ENCODE assay signal across 29 cellular contexts in genomic region chrX:101787934-101788333, GRCh38.
"Had no signal": no experiment of that assay in that cellular context is flagged by ENCODE, and none has a peak within 500 bp of the region (broad histone marks: within the 10 kb centered on the region; RNA-seq: fewer than 3 reads in every experiment).

No MANE protein-coding gene starts in this region.

- H3K9me3 ChIP-seq: adrenal gland, colonic mucosa, Peyer's patch had no signal

- H3K36me3 ChIP-seq: adrenal gland, colonic mucosa, Peyer's patch had no signal

- H3K4me1 ChIP-seq: adrenal gland, colonic mucosa, Peyer's patch had no signal

- H3K27me3 ChIP-seq: colonic mucosa, Peyer's patch had no signal

- H3K4me3 ChIP-seq: adrenal gland, colonic mucosa, Peyer's patch, SK-N-MC had no signal

- H3K36me3 Mint-ChIP-seq: activated naive CD4-positive, alpha-beta T cell treated with anti-CD3 and anti-CD28 coated beads, Interleukin-2, amount 50 U/mL, for 72 hours; brain; WTC11 had no signal

- DNase-seq: activated CD4-positive, alpha-beta T cell treated with anti-CD3 and anti-CD28 coated beads for 36 hours; activated CD4-positive, alpha-beta T cell treated with anti-CD3 and anti-CD28 coated beads, Interleukin-2, amount 10 ng/mL, durations not matched to agents 7 days and 5 days; activated CD4-positive, alpha-beta T cell treated with anti-CD3 and anti-CD28 coated beads, Interleukin-2, amount 50 U/mL, for 48 hours; activated CD8-positive, alpha-beta T cell treated with anti-CD3 and anti-CD28 coated beads, Interleukin-2, amount 10 ng/mL, durations not matched to agents 7 days and 5 days; activated gamma-delta T cell; activated naive CD4-positive, alpha-beta T cell treated with anti-CD3 and anti-CD28 coated beads for 36 hours; activated T-cell treated with anti-CD3 and anti-CD28 coated beads, Interleukin-2, amount 50 U/mL, for 24 hours; adrenal gland; central memory CD4-positive, alpha-beta T cell; colonic mucosa; MM.1S; MV-4-11; NCI-H1092 treated with DMSO at 0.1 percent for 48 hours; NCI-H1417 treated with DMSO at 0.1 percent for 48 hours; NCI-H187 treated with DMSO at 0.1 percent for 48 hours; NCI-H2081; NCI-H345; NCI-H524 treated with DMSO at 0.1 percent for 48 hours; Peyer's patch; SIG-M5 had no signal

- FAIRE-seq: TTC549 had no signal

- H3K27me3 Mint-ChIP-seq: activated CD4-positive, alpha-beta T cell treated with anti-CD3 and anti-CD28 coated beads for 36 hours; activated CD4-positive, alpha-beta T cell treated with anti-CD3 and anti-CD28 coated beads, Interleukin-2, amount 10 ng/mL, durations not matched to agents 7 days and 5 days had no signal

- H3K9me3 Mint-ChIP-seq: activated CD4-positive, alpha-beta T cell treated with anti-CD3 and anti-CD28 coated beads, Interleukin-2, amount 10 ng/mL, durations not matched to agents 7 days and 5 days; activated naive CD4-positive, alpha-beta T cell treated with anti-CD3 and anti-CD28 coated beads for 36 hours; activated naive CD4-positive, alpha-beta T cell treated with anti-CD3 and anti-CD28 coated beads, Interleukin-2, amount 50 U/mL, for 72 hours; activated T-cell treated with anti-CD3 and anti-CD28 coated beads, Interleukin-2, amount 50 U/mL, for 24 hours; activated T-helper 2 cell treated with anti-CD3 and anti-CD28 coated beads, Interferon-gamma antibody, Interleukin-2, Interleukin-4, amounts not matched to agents 10 μg/mL and 5 μg/mL and 100 μg/mL, durations not matched to agents 14 hours and 24 hours and 36 hours had no signal

- H3K27ac ChIP-seq: adrenal gland, colonic mucosa, Peyer's patch, RWPE1, SK-N-MC had no signal

- ATAC-seq: activated CD4-positive, alpha-beta T cell treated with anti-CD3 and anti-CD28 coated beads for 36 hours; activated CD4-positive, CD25-positive, alpha-beta regulatory T cell treated with anti-CD3 and anti-CD28 coated beads, Interleukin-2, amount 50 U/mL, for 24 hours; activated CD8-positive, alpha-beta T cell treated with anti-CD3 and anti-CD28 coated beads, Interleukin-2, amount 10 ng/mL, durations not matched to agents 7 days and 5 days; activated naive CD4-positive, alpha-beta T cell treated with anti-CD3 and anti-CD28 coated beads, Interleukin-2, amount 50 U/mL, for 72 hours; Right ventricle myocardium inferior; WTC11 had no signal

- H3K4me3 Mint-ChIP-seq: activated CD4-positive, alpha-beta T cell treated with anti-CD3 and anti-CD28 coated beads for 36 hours; activated CD4-positive, alpha-beta T cell treated with anti-CD3 and anti-CD28 coated beads, Interleukin-2, amount 10 ng/mL, durations not matched to agents 7 days and 5 days; activated CD8-positive, alpha-beta T cell treated with anti-CD3 and anti-CD28 coated beads, Interleukin-2, amount 10 ng/mL, durations not matched to agents 7 days and 5 days; activated naive CD4-positive, alpha-beta T cell treated with anti-CD3 and anti-CD28 coated beads for 36 hours; activated T-cell treated with anti-CD3 and anti-CD28 coated beads, Interleukin-2, amount 50 U/mL, for 24 hours; brain; WTC11 had no signal

- H3K27ac Mint-ChIP-seq: activated CD4-positive, alpha-beta T cell treated with anti-CD3 and anti-CD28 coated beads for 36 hours; activated CD4-positive, alpha-beta T cell treated with anti-CD3 and anti-CD28 coated beads, Interleukin-2, amount 10 ng/mL, durations not matched to agents 7 days and 5 days; activated CD8-positive, alpha-beta T cell treated with anti-CD3 and anti-CD28 coated beads, Interleukin-2, amount 10 ng/mL, durations not matched to agents 7 days and 5 days; activated naive CD4-positive, alpha-beta T cell treated with anti-CD3 and anti-CD28 coated beads for 36 hours; activated naive CD4-positive, alpha-beta T cell treated with anti-CD3 and anti-CD28 coated beads, Interleukin-2, amount 50 U/mL, for 72 hours; activated T-cell treated with anti-CD3 and anti-CD28 coated beads, Interleukin-2, amount 50 U/mL, for 24 hours; activated T-helper 2 cell treated with anti-CD3 and anti-CD28 coated beads, Interferon-gamma antibody, Interleukin-2, Interleukin-4, amounts not matched to agents 10 μg/mL and 5 μg/mL and 100 μg/mL, durations not matched to agents 14 hours and 24 hours and 36 hours; brain; WTC11 had no signal

- H3K4me1 Mint-ChIP-seq: activated CD4-positive, alpha-beta T cell treated with anti-CD3 and anti-CD28 coated beads for 36 hours; activated CD4-positive, alpha-beta T cell treated with anti-CD3 and anti-CD28 coated beads, Interleukin-2, amount 10 ng/mL, durations not matched to agents 7 days and 5 days; brain; WTC11 had no signal
